ENCODE assay signal across 9 cellular contexts in the genomic region with DNA sequence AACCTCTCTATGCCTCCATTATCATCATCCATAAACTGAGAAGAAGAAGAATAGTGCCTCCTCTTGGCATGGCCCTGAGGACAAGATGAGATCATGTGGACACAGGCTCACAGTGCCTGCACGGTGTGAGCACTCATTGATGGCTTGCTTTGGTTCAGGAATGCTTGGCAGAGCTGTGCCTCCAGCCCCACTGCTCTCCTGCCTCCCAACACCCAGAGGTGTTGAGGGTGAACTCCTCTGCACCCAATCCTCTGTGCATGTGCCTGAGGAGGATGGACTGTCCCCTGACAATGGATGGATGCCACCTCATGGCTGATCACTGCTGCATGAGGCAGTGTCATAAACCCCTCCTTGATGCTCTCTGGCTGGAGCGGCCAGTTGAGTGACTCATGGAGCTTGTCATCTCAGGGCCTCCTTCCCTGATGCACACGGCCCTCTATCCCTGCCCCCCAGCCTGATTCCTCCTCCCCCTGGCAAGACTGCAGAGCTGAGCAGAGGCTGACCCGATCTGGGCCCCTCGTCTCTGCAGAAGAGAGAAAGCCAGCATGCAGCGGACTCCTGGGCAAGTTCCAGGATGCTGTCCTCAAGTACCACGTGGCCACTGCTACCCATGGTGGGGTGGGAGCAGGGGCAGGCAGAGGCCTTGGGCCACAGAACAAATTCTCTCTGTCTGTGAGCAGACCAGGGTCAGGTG.
A peak's percentile ranks its signal among the peaks of the same experiment; 100 is the strongest.
DNase-seq lines count a peak whose midpoint lies in the region; ATAC-seq, FAIRE-seq and TF ChIP-seq lines count a peak whose summit lies in the region.
"Had no signal": no experiment of that assay in that cellular context is flagged by ENCODE, and none has a peak within 500 bp of the region (broad histone marks: within the 10 kb centered on the region; RNA-seq: fewer than 3 reads in every experiment).

No MANE protein-coding gene starts in this region.

- H3K9me3 ChIP-seq in right atrium auricular region, result no peaks in the 10 kb centered on the region

- H3K4me3 ChIP-seq in right atrium auricular region, result no peak overlapping the region

- FAIRE-seq in urothelium cell line (lab: Jason Lieb, UNC), result peak; percentile 92

- TF ChIP-seq CTCF in right atrium auricular region (IDR thresholded peaks at IDR 0.05), result no peak
- TF ChIP-seq CTCF in RWPE1 (conservative IDR thresholded peaks at IDR 0.05; ENCODE audit: low read depth), result no peak

- CTCF ChIA-PET in RWPE1 (lab: Yijun Ruan, JAX), result interaction anchor here (1.2 kb wide), 1 partner anchor 327 kb away, joined by 3 read pairs; no protein-coding TSS in a partner anchor

- H3K27me3 ChIP-seq in right atrium auricular region, result no peaks in the 10 kb centered on the region

- peak; percentile 39 for ATAC-seq in Right ventricle myocardium inferior
- ATAC-seq in GM21367 (IDR thresholded peaks at IDR 0.05; ENCODE audit: unreplicated experiment), result no peak

- POLR2A ChIA-PET in RWPE1 (lab: Yijun Ruan, JAX; ENCODE audit: low non-redundant PET), result interaction anchor here (0.6 kb wide), 1 partner anchor 142 kb away, joined by 4 read pairs; no protein-coding TSS in a partner anchor

- DNase-seq in Right ventricle myocardium inferior (ENCODE audit: missing footprints) (no peak), right atrium auricular region (ENCODE audit: low spot score) (no peak), RWPE1 (ENCODE audit: low spot score) (peak; percentile 59), head of caudate nucleus (peak in 30 of 42 donors; percentile 13 to 77 (median 39)), urothelium cell line (ENCODE audit: low spot score) (peak; percentile 94), GM19238 (ENCODE audit: insufficient read length, low spot score) (no peak), dermis blood vessel endothelial cell (no peak)
- DNase-seq: CD8-positive, alpha-beta memory T cell had no signal

- no peaks in the 10 kb centered on the region for H3K36me3 ChIP-seq in right atrium auricular region

- H3K4me1 ChIP-seq in right atrium auricular region, result no peaks in the 10 kb centered on the region

- H3K27ac ChIP-seq in right atrium auricular region (no peak overlapping the region), RWPE1 (peak overlapping the region; percentile 49)

- intact Hi-C loops in Right ventricle myocardium inferior (cut with DNase I) (no loop called here), head of caudate nucleus (cut with DNase I) (loop anchor here (5.0 kb wide), 1 partner anchor 131 kb away; no protein-coding TSS in a partner anchor)

Comparison
In these comparisons a context has a peak if more than half of its experiments do, and no peak if none do; other contexts are left out.
1. DNase-seq: peak in RWPE1 (single experiment), head of caudate nucleus (30 of 42) and urothelium cell line (single experiment); none in Right ventricle myocardium inferior (single experiment), right atrium auricular region (single experiment), GM19238 (single experiment) and dermis blood vessel endothelial cell (single experiment).